Comparison of ENCODE assay signal across 1 cellular context in genomic region chr6:47202638-47203037, GRCh38.
TF ChIP-seq lines count a peak whose summit lies in the region.

No MANE protein-coding gene starts in this region.

TF ChIP-seq in HepG2, 621 proteins besides CTCF, POLR2A, EP300 and RAD21 (continued from another document and continues in another):
- TF ChIP-seq ZBED4 (CRISPR knock-in tag; IDR thresholded peaks at IDR 0.05; ENCODE audit: borderline replicate concordance) = no peak
- no peak for TF ChIP-seq FOSL2 (CRISPR knock-in tag; IDR thresholded peaks at IDR 0.05)
- no peak for TF ChIP-seq BORCS8-MEF2B (CRISPR knock-in tag; IDR thresholded peaks at IDR 0.05)
- no peak for TF ChIP-seq ZBTB7A (CRISPR knock-in tag; IDR thresholded peaks at IDR 0.05)
- TF ChIP-seq ZSCAN30 (CRISPR knock-in tag; IDR thresholded peaks at IDR 0.05) = no peak
- TF ChIP-seq PAXIP1 (CRISPR knock-in tag; conservative IDR thresholded peaks at IDR 0.05) = 0 out of 2 replicates have a peak, but pooled peaks have one; percentile 17
- 0 out of 2 replicates have a peak, but pooled peaks have one; percentile 2 for TF ChIP-seq ZNF33B (CRISPR knock-in tag; IDR thresholded peaks at IDR 0.05)
- TF ChIP-seq ZNF281 (CRISPR knock-in tag; IDR thresholded peaks at IDR 0.05; ENCODE audit: borderline replicate concordance) = no peak
- TF ChIP-seq HNF4A (CRISPR knock-in tag; IDR thresholded peaks at IDR 0.05) = peak; percentile 54
- TF ChIP-seq MLLT10 (CRISPR knock-in tag; IDR thresholded peaks at IDR 0.05) = no peak
- TF ChIP-seq ZNF225 (CRISPR knock-in tag; IDR thresholded peaks at IDR 0.05) = no peak
- TF ChIP-seq GATAD2A (CRISPR knock-in tag; IDR thresholded peaks at IDR 0.05) = no peak
- TF ChIP-seq ZNF138 (CRISPR knock-in tag; IDR thresholded peaks at IDR 0.05; ENCODE audit: low read depth) = no peak
- peak; percentile 17; the same call in 1 of the 2 replicates for TF ChIP-seq HNF4G (IDR thresholded peaks at IDR 0.05; ENCODE audit: borderline replicate concordance, low read depth, low read length)
- no peak for TF ChIP-seq HNF4G (CRISPR knock-in tag; IDR thresholded peaks at IDR 0.05; ENCODE audit: borderline replicate concordance, low read depth)
- TF ChIP-seq SIX4 (CRISPR knock-in tag; IDR thresholded peaks at IDR 0.05) = no peak
- no peak for TF ChIP-seq MLXIP (CRISPR knock-in tag; IDR thresholded peaks at IDR 0.05; ENCODE audit: borderline replicate concordance)
- no peak for TF ChIP-seq ZNF713 (CRISPR knock-in tag; IDR thresholded peaks at IDR 0.05)
- TF ChIP-seq MAFK (conservative IDR thresholded peaks at IDR 0.05 in 1 of 2, IDR thresholded peaks at IDR 0.05 in 1 of 2; ENCODE audit: low read length in 2 of 2) = no peak
- 0 out of 2 replicates have a peak, but pooled peaks have one; percentile 25 for TF ChIP-seq BCL3 (CRISPR knock-in tag; IDR thresholded peaks at IDR 0.05)
- TF ChIP-seq MAFF (IDR thresholded peaks at IDR 0.05; ENCODE audit: low read depth, low read length) = no peak
- TF ChIP-seq ZHX2 (IDR thresholded peaks at IDR 0.05; ENCODE audit: low read depth) = no peak
- TF ChIP-seq ZHX2 (CRISPR knock-in tag; IDR thresholded peaks at IDR 0.05; ENCODE audit: borderline replicate concordance) = no peak
- no peak for TF ChIP-seq ERF (CRISPR knock-in tag; IDR thresholded peaks at IDR 0.05)
- TF ChIP-seq TARDBP (CRISPR knock-in tag; IDR thresholded peaks at IDR 0.05) = no peak
- TF ChIP-seq ZBTB43 (CRISPR knock-in tag; conservative IDR thresholded peaks at IDR 0.05) = 0 out of 2 replicates have a peak, but pooled peaks have one; percentile 32
- no peak for TF ChIP-seq MNT (IDR thresholded peaks at IDR 0.05)
